Comparison of ENCODE assay signal across 8 cellular contexts in genomic region chr1:148387961-148388259, GRCh38.
A peak's percentile ranks its signal among the peaks of the same experiment; 100 is the strongest.
DNase-seq lines count a peak whose midpoint lies in the region; TF ChIP-seq lines count a peak whose summit lies in the region.
"Not testable (repeated sequence)": the region's sequence is repeated elsewhere in the genome, so short reads cannot be mapped to it uniquely, and the experiment has no call there.

No MANE protein-coding gene starts in this region.

- CTCF ChIA-PET in activated CD4-positive, alpha-beta memory T cell treated with anti-CD3 and anti-CD28 coated beads for 36 hours (lab: Charles Lee), result not testable (repeated sequence)

- H3K27ac Mint-ChIP-seq in activated CD4-positive, alpha-beta memory T cell treated with anti-CD3 and anti-CD28 coated beads for 36 hours, result peak overlapping the region; percentile 99

- not testable (repeated sequence) for H3K27me3 ChIP-seq in BE2C; kidney epithelial cell (ENCODE audit: control insufficient read depth, insufficient read depth, low read length); neutrophil; stomach smooth muscle (ENCODE audit: control insufficient read depth in 1 of 2, insufficient read depth in 2 of 2, low read length in 2 of 2)

- peak overlapping the region; percentile 93 for H3K27ac ChIP-seq in KOPT-K1 (ENCODE audit: low read depth, low read length, poor library complexity, severe bottlenecking)
- H3K27ac ChIP-seq in neutrophil, result peak overlapping the region; percentile 90
- H3K27ac ChIP-seq in stomach smooth muscle (ENCODE audit: low read length), result peak overlapping the region; percentile 84

- H3K27me3 Mint-ChIP-seq in activated CD4-positive, alpha-beta memory T cell treated with anti-CD3 and anti-CD28 coated beads for 36 hours, result not testable (repeated sequence)

- H3K9ac ChIP-seq in stomach smooth muscle (ENCODE audit: low read length in 2 of 2), result peak overlapping the region; percentile 84 to 91

- not testable (repeated sequence) for H3K36me3 Mint-ChIP-seq in activated CD4-positive, alpha-beta memory T cell treated with anti-CD3 and anti-CD28 coated beads for 36 hours

- peak overlapping the region; percentile 50; the same call in 1 of the 2 replicates for H3K4me3 ChIP-seq in BE2C (ENCODE audit: low read depth, low read length)
- peak overlapping the region; percentile 48 for H3K4me3 ChIP-seq in astrocyte of the spinal cord (ENCODE audit: low read depth, low read length)
- peak overlapping the region; percentile 57 for H3K4me3 ChIP-seq in epithelial cell of proximal tubule (ENCODE audit: low read depth, low read length)
- peak overlapping the region; percentile 53 for H3K4me3 ChIP-seq in kidney epithelial cell (ENCODE audit: low read depth, low read length)
- peak overlapping the region; percentile 71 to 78 for H3K4me3 ChIP-seq in neutrophil (ENCODE audit: low read depth in 1 of 2, low read length in 1 of 2)
- peak overlapping the region; percentile 77 to 83 for H3K4me3 ChIP-seq in stomach smooth muscle (ENCODE audit: low read length in 2 of 2)

- H3K4me1 Mint-ChIP-seq in activated CD4-positive, alpha-beta memory T cell treated with anti-CD3 and anti-CD28 coated beads for 36 hours (ENCODE audit: low read depth), result peaks cover 39% of the 10 kb centered on the region

- H3K9me3 Mint-ChIP-seq in activated CD4-positive, alpha-beta memory T cell treated with anti-CD3 and anti-CD28 coated beads for 36 hours, result not testable (repeated sequence)

- TF ChIP-seq CTCF in BE2C (IDR thresholded peaks at IDR 0.05; ENCODE audit: low read depth, low read length); astrocyte of the spinal cord (IDR thresholded peaks at IDR 0.05; ENCODE audit: low read depth, low read length); epithelial cell of proximal tubule (conservative IDR thresholded peaks at IDR 0.05; ENCODE audit: low read depth, low read length); kidney epithelial cell (IDR thresholded peaks at IDR 0.05; ENCODE audit: insufficient read depth, low read length, poor library complexity, severe bottlenecking); neutrophil (IDR thresholded peaks at IDR 0.05): not testable (repeated sequence)

- intact Hi-C loops in activated CD4-positive, alpha-beta memory T cell treated with anti-CD3 and anti-CD28 coated beads for 36 hours (cut with micrococcal nuclease), result loop anchor here (1.0 to 2.0 kb wide), 5 partner anchors 15 to 125 kb away; no protein-coding TSS in a partner anchor

- POLR2A ChIA-PET in activated CD4-positive, alpha-beta memory T cell treated with anti-CD3 and anti-CD28 coated beads for 36 hours (lab: Charles Lee), result interaction anchor here (1.2 to 2.1 kb wide), 8 partner anchors 11 to 135 kb away, joined by 5 to 37 read pairs (median 24); no protein-coding TSS in a partner anchor

- not testable (repeated sequence) for H3K36me3 ChIP-seq in BE2C; KOPT-K1 (ENCODE audit: insufficient read depth, low read length); kidney epithelial cell (ENCODE audit: control insufficient read depth, insufficient read depth, low read length); neutrophil; stomach smooth muscle (ENCODE audit: control insufficient read depth in 2 of 2, insufficient read depth in 2 of 2, low read length in 2 of 2)

- H3K4me3 Mint-ChIP-seq in activated CD4-positive, alpha-beta memory T cell treated with anti-CD3 and anti-CD28 coated beads for 36 hours, result peak overlapping the region; percentile 88

- H3K4me1 ChIP-seq in BE2C; neutrophil (ENCODE audit: control insufficient read depth in 1 of 2, insufficient read depth in 1 of 2, low read depth in 1 of 2, low read length in 1 of 2); stomach smooth muscle (ENCODE audit: control insufficient read depth, insufficient read depth, low read length): not testable (repeated sequence)

- not testable (repeated sequence) for H3K9me3 ChIP-seq in BE2C; KOPT-K1 (ENCODE audit: insufficient read depth, low read length, poor library complexity, severe bottlenecking); neutrophil; stomach smooth muscle (ENCODE audit: control insufficient read depth in 2 of 2, low read length in 2 of 2)

- in situ Hi-C loops in astrocyte of the spinal cord (cut with HindIII; ENCODE audit: low sequenced_read_pairs), result not testable (repeated sequence)

- not testable (repeated sequence) for DNase-seq in BE2C; activated CD4-positive, alpha-beta memory T cell treated with anti-CD3 and anti-CD28 coated beads for 36 hours; astrocyte of the spinal cord (ENCODE audit: low read depth, low spot score); epithelial cell of proximal tubule (ENCODE audit: low read depth); kidney epithelial cell (ENCODE audit: low read depth)
